In the genomic region with DNA sequence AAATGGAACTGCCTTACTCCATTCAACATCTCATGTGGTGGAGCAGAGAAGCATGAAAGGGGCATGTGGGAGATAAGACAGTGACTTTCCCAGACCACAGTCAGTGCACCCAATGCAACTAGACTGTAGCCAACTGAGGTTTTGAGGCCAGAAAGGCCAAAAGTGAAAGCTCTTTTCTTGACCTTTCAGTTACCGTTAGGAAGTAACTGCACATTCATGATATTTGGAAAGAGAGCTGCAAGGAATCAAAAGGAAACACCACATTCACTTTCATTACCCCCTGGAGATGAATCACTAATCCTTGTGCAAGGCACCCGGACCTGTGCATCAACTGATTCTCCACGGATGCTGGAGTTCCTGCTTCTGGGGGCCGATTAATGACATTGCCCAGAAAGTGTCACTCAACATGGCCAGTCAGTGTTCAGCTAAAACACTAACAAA, we compare ENCODE assay signal across 8 cellular contexts.
DNase-seq lines count a peak whose midpoint lies in the region; ATAC-seq and TF ChIP-seq lines count a peak whose summit lies in the region.

No MANE protein-coding gene starts in this region.

- H3K27ac ChIP-seq in testis: no peak overlapping the region

- peak; percentile 41 to 57 for DNase-seq in Kasumi-1 (lab: John Stamatoyannopoulos, UW)
- DNase-seq in fibroblast of villous mesenchyme (ENCODE audit: low read depth): peak; percentile 26
- no peak for DNase-seq in medulla oblongata (ENCODE audit: extremely low spot score)
- no peak for DNase-seq in testis
- DNase-seq in NCI-H748 (lab: John Stamatoyannopoulos, UW; ENCODE audit: unreplicated experiment): no peak
- DNase-seq in GM19240 (ENCODE audit: insufficient read length, low spot score): no peak

- no peak overlapping the region for H3K4me3 ChIP-seq in fibroblast of villous mesenchyme (ENCODE audit: low read depth, low read length)
- H3K4me3 ChIP-seq in testis: no peak overlapping the region

- intact Hi-C loops in testis (cut with DNase I; ENCODE audit: low total_unique reads): no loop called here

- TF ChIP-seq CTCF in fibroblast of villous mesenchyme (IDR thresholded peaks at IDR 0.05; ENCODE audit: insufficient read depth, low read depth, low read length) (no peak), testis (IDR thresholded peaks at IDR 0.05) (no peak)

- 65 to 77% methylated on average over 4 of the region's 4 CpGs for WGBS in testis, 2 donors

- TF ChIP-seq POLR2A in testis (IDR thresholded peaks at IDR 0.05): no peak

- H3K9me3 ChIP-seq in testis: no peaks in the 10 kb centered on the region

- no peaks in the 10 kb centered on the region for H3K27me3 ChIP-seq in testis

- peak; percentile 74 for ATAC-seq in GM18498 (IDR thresholded peaks at IDR 0.05; ENCODE audit: unreplicated experiment)
- ATAC-seq in GM21717 (IDR thresholded peaks at IDR 0.05; ENCODE audit: unreplicated experiment): peak; percentile 63

- no peaks in the 10 kb centered on the region for H3K36me3 ChIP-seq in testis (ENCODE audit: low read depth, missing control alignments)

- no peaks in the 10 kb centered on the region for H3K4me1 ChIP-seq in testis

Comparison
In these comparisons a context has a peak if more than half of its experiments do, and no peak if none do; other contexts are left out.
1. DNase-seq: peak in Kasumi-1 (2 of 2) and fibroblast of villous mesenchyme (single experiment); none in medulla oblongata (single experiment), testis (single experiment), NCI-H748 (single experiment) and GM19240 (single experiment).